1 cellular context compared by ENCODE assay signal in the genomic region with DNA sequence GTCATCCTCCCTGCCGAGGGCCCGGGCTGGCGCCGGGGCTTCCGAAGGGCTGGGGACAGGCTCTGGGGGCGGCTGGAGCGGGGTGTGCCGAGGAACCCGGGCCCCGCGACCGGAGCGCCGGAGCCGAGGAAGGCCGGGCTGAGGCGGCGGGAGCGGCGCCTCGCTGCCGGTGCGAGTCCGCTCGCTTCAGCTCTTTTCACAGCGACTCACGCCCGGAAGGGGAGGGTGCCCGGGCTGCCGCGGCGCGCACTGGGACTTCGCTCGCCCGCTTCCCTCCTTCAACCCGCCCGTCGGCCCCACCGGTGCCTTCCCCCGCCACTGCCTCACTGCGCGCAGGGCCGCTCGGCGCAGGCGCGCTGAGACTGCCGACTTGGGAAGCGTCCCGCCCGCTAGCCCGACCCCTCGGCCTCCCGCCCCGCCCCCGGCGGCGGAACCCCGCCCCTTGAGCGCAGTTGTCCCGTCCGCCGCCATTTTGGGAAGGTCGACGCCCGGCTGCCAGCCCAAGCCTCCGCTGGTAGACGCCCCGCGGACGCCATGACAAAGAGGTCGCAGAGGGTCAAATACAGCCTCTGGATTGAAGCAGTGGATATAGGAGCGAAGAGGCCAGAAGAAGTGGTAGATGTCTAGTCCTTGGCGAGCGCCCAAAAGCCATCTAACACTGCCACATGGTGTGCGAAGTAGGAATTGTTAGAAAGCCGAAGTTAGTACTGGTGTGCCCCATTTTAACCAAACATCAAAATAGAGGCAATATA.
TF ChIP-seq lines count a peak whose summit lies in the region.

A gene with protein sequence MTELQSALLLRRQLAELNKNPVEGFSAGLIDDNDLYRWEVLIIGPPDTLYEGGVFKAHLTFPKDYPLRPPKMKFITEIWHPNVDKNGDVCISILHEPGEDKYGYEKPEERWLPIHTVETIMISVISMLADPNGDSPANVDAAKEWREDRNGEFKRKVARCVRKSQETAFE (minus strand): TSS at position 364 of the 752 bp plus-strand sequence. CDS start 359 bp downstream, at position 5.

TF ChIP-seq in HepG2, 621 proteins besides CTCF, POLR2A, EP300 and RAD21 (continued from another document and continues in another):
- peak; percentile 72 for TF ChIP-seq DRAP1 (CRISPR knock-in tag; IDR thresholded peaks at IDR 0.05)
- TF ChIP-seq ATRX (CRISPR knock-in tag; IDR thresholded peaks at IDR 0.05; ENCODE audit: borderline replicate concordance): no peak
- TF ChIP-seq ZC3H13 (CRISPR knock-in tag; IDR thresholded peaks at IDR 0.05): peak; percentile 70
- peak; percentile 65; the same call in 1 of the 2 replicates for TF ChIP-seq MIER3 (CRISPR knock-in tag; IDR thresholded peaks at IDR 0.05; ENCODE audit: borderline replicate concordance)
- no peak for TF ChIP-seq ZSCAN9 (CRISPR knock-in tag; IDR thresholded peaks at IDR 0.05; ENCODE audit: borderline replicate concordance)
- TF ChIP-seq SP5 (CRISPR knock-in tag; IDR thresholded peaks at IDR 0.05; ENCODE audit: borderline replicate concordance, low read depth): peak; percentile 70; the same call in 1 of the 2 replicates
- TF ChIP-seq ZNF891 (CRISPR knock-in tag; IDR thresholded peaks at IDR 0.05): no peak
- TF ChIP-seq ARID2 (CRISPR knock-in tag; IDR thresholded peaks at IDR 0.05; ENCODE audit: borderline replicate concordance): no peak
- TF ChIP-seq BATF2 (CRISPR knock-in tag; IDR thresholded peaks at IDR 0.05): no peak
- TF ChIP-seq TAF1 (CRISPR knock-in tag; IDR thresholded peaks at IDR 0.05): peak; percentile 84
- no peak for TF ChIP-seq ZC3H4 (CRISPR knock-in tag; IDR thresholded peaks at IDR 0.05; ENCODE audit: borderline replicate concordance)
- peak; percentile 73 for TF ChIP-seq HCFC1 (IDR thresholded peaks at IDR 0.05; ENCODE audit: low read depth, low read length)
- TF ChIP-seq TOE1 (CRISPR knock-in tag; IDR thresholded peaks at IDR 0.05): no peak
- TF ChIP-seq ZNF674 (CRISPR knock-in tag; IDR thresholded peaks at IDR 0.05; ENCODE audit: low read depth): no peak
- TF ChIP-seq, protein P1, sequence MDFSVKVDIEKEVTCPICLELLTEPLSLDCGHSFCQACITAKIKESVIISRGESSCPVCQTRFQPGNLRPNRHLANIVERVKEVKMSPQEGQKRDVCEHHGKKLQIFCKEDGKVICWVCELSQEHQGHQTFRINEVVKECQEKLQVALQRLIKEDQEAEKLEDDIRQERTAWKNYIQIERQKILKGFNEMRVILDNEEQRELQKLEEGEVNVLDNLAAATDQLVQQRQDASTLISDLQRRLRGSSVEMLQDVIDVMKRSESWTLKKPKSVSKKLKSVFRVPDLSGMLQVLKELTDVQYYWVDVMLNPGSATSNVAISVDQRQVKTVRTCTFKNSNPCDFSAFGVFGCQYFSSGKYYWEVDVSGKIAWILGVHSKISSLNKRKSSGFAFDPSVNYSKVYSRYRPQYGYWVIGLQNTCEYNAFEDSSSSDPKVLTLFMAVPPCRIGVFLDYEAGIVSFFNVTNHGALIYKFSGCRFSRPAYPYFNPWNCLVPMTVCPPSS (IDR thresholded peaks at IDR 0.05): no peak
- TF ChIP-seq, protein P2, sequence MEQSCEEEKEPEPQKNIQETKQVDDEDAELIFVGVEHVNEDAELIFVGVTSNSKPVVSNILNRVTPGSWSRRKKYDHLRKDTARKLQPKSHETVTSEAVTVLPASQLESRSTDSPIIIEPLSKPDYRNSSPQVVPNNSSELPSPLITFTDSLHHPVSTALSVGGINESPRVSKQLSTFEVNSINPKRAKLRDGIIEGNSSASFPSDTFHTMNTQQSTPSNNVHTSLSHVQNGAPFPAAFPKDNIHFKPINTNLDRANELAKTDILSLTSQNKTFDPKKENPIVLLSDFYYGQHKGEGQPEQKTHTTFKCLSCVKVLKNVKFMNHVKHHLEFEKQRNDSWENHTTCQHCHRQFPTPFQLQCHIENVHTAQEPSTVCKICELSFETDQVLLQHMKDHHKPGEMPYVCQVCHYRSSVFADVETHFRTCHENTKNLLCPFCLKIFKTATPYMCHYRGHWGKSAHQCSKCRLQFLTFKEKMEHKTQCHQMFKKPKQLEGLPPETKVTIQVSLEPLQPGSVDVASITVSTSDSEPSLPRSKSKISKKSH (CRISPR knock-in tag; IDR thresholded peaks at IDR 0.05; ENCODE audit: borderline replicate concordance): peak; percentile 23; the same call in 1 of the 2 replicates
- TF ChIP-seq ZBTB7B (CRISPR knock-in tag; IDR thresholded peaks at IDR 0.05): peak; percentile 58; the same call in 1 of the 2 replicates
- no peak for TF ChIP-seq BHLHE40 (IDR thresholded peaks at IDR 0.05; ENCODE audit: low read length)
- TF ChIP-seq AKAP8 (CRISPR knock-in tag; IDR thresholded peaks at IDR 0.05): peak; percentile 81; the same call in 1 of the 2 replicates
- TF ChIP-seq NONO (IDR thresholded peaks at IDR 0.05): no peak
- peak; percentile 48; the same call in 1 of the 2 replicates for TF ChIP-seq NONO (CRISPR knock-in tag; conservative IDR thresholded peaks at IDR 0.05)
- no peak for TF ChIP-seq ZNF883 (CRISPR knock-in tag; IDR thresholded peaks at IDR 0.05; ENCODE audit: not compliant biosample characterization)
- no peak for TF ChIP-seq IRX3 (CRISPR knock-in tag; IDR thresholded peaks at IDR 0.05; ENCODE audit: borderline replicate concordance, low read depth)
- TF ChIP-seq KAT8 (CRISPR knock-in tag; IDR thresholded peaks at IDR 0.05): peak; percentile 75
- no peak; the same call in 1 of the 2 replicates for TF ChIP-seq KLF6 (CRISPR knock-in tag; IDR thresholded peaks at IDR 0.05)
- 0 out of 2 replicates have a peak, but pooled peaks have one; percentile 48 for TF ChIP-seq ZNF749 (CRISPR knock-in tag; IDR thresholded peaks at IDR 0.05; ENCODE audit: borderline replicate concordance)
- no peak for TF ChIP-seq HDAC2 (CRISPR knock-in tag; IDR thresholded peaks at IDR 0.05)
- no peak for TF ChIP-seq ATF7 (IDR thresholded peaks at IDR 0.05)
- TF ChIP-seq ATF7 (CRISPR knock-in tag; IDR thresholded peaks at IDR 0.05): no peak
- no peak for TF ChIP-seq CENPT (CRISPR knock-in tag; IDR thresholded peaks at IDR 0.05; ENCODE audit: low read depth)
- TF ChIP-seq ZNF556 (CRISPR knock-in tag; IDR thresholded peaks at IDR 0.05; ENCODE audit: borderline replicate concordance): peak; percentile 58; the same call in 1 of the 2 replicates
- TF ChIP-seq ZNF567 (CRISPR knock-in tag; IDR thresholded peaks at IDR 0.05; ENCODE audit: borderline replicate concordance): no peak; the same call in 1 of the 2 replicates
- 0 out of 2 replicates have a peak, but pooled peaks have one; percentile 18 for TF ChIP-seq ZNF12 (CRISPR knock-in tag; IDR thresholded peaks at IDR 0.05)
- TF ChIP-seq ZNF549 (CRISPR knock-in tag; IDR thresholded peaks at IDR 0.05): no peak
- 0 out of 2 replicates have a peak, but pooled peaks have one; percentile 22 for TF ChIP-seq CC2D1A (CRISPR knock-in tag; IDR thresholded peaks at IDR 0.05)
- TF ChIP-seq ELF1 (CRISPR knock-in tag; IDR thresholded peaks at IDR 0.05): peak; percentile 36
- no peak for TF ChIP-seq ZNF792 (CRISPR knock-in tag; IDR thresholded peaks at IDR 0.05)
- TF ChIP-seq FOSL1 (CRISPR knock-in tag; IDR thresholded peaks at IDR 0.05; ENCODE audit: borderline replicate concordance): no peak
- TF ChIP-seq ZNF652 (CRISPR knock-in tag; IDR thresholded peaks at IDR 0.05; ENCODE audit: borderline replicate concordance, low read depth): no peak
- peak; percentile 57 for TF ChIP-seq PHF21A (CRISPR knock-in tag; IDR thresholded peaks at IDR 0.05)
- no peak for TF ChIP-seq MED8 (CRISPR knock-in tag; IDR thresholded peaks at IDR 0.05; ENCODE audit: insufficient replicate concordance)
- peak; percentile 59; the same call in 1 of the 2 replicates for TF ChIP-seq SMC3 (IDR thresholded peaks at IDR 0.05; ENCODE audit: low read length)
- TF ChIP-seq XBP1 (CRISPR knock-in tag; IDR thresholded peaks at IDR 0.05): no peak
- TF ChIP-seq, protein P3, sequence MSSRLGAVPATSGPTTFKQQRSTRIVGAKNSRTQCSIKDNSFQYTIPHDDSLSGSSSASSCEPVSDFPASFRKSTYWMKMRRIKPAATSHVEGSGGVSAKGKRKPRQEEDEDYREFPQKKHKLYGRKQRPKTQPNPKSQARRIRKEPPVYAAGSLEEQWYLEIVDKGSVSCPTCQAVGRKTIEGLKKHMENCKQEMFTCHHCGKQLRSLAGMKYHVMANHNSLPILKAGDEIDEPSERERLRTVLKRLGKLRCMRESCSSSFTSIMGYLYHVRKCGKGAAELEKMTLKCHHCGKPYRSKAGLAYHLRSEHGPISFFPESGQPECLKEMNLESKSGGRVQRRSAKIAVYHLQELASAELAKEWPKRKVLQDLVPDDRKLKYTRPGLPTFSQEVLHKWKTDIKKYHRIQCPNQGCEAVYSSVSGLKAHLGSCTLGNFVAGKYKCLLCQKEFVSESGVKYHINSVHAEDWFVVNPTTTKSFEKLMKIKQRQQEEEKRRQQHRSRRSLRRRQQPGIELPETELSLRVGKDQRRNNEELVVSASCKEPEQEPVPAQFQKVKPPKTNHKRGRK (CRISPR knock-in tag; IDR thresholded peaks at IDR 0.05): no peak
- no peak for TF ChIP-seq ATAD3A (CRISPR knock-in tag; IDR thresholded peaks at IDR 0.05)
- no peak for TF ChIP-seq GFI1 (CRISPR knock-in tag; IDR thresholded peaks at IDR 0.05; ENCODE audit: borderline replicate concordance)
- TF ChIP-seq ZNF547 (CRISPR knock-in tag; IDR thresholded peaks at IDR 0.05): no peak
- TF ChIP-seq, protein P4, sequence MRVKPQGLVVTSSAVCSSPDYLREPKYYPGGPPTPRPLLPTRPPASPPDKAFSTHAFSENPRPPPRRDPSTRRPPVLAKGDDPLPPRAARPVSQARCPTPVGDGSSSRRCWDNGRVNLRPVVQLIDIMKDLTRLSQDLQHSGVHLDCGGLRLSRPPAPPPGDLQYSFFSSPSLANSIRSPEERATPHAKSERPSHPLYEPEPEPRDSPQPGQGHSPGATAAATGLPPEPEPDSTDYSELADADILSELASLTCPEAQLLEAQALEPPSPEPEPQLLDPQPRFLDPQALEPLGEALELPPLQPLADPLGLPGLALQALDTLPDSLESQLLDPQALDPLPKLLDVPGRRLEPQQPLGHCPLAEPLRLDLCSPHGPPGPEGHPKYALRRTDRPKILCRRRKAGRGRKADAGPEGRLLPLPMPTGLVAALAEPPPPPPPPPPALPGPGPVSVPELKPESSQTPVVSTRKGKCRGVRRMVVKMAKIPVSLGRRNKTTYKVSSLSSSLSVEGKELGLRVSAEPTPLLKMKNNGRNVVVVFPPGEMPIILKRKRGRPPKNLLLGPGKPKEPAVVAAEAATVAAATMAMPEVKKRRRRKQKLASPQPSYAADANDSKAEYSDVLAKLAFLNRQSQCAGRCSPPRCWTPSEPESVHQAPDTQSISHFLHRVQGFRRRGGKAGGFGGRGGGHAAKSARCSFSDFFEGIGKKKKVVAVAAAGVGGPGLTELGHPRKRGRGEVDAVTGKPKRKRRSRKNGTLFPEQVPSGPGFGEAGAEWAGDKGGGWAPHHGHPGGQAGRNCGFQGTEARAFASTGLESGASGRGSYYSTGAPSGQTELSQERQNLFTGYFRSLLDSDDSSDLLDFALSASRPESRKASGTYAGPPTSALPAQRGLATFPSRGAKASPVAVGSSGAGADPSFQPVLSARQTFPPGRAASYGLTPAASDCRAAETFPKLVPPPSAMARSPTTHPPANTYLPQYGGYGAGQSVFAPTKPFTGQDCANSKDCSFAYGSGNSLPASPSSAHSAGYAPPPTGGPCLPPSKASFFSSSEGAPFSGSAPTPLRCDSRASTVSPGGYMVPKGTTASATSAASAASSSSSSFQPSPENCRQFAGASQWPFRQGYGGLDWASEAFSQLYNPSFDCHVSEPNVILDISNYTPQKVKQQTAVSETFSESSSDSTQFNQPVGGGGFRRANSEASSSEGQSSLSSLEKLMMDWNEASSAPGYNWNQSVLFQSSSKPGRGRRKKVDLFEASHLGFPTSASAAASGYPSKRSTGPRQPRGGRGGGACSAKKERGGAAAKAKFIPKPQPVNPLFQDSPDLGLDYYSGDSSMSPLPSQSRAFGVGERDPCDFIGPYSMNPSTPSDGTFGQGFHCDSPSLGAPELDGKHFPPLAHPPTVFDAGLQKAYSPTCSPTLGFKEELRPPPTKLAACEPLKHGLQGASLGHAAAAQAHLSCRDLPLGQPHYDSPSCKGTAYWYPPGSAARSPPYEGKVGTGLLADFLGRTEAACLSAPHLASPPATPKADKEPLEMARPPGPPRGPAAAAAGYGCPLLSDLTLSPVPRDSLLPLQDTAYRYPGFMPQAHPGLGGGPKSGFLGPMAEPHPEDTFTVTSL (CRISPR knock-in tag; IDR thresholded peaks at IDR 0.05; ENCODE audit: borderline replicate concordance): 0 out of 2 replicates have a peak, but pooled peaks have one; percentile 13
- TF ChIP-seq, protein P5, sequence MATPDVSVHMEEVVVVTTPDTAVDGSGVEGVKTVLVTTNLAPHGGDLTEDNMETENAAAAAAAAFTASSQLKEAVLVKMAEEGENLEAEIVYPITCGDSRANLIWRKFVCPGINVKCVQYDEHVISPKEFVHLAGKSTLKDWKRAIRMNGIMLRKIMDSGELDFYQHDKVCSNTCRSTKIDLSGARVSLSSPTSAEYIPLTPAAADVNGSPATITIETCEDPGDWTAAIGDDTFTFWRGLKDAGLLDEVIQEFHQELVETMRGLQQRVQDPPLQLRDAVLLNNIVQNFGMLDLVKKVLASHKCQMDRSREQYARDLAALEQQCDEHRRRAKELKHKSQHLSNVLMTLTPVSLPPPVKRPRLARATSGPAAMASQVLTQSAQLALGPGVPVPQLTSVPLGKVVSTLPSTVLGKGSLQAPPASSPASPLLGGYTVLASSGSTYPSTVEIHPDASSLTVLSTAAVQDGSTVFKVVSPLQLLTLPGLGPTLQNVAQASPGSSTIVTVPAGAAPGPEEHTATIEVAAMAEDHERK (CRISPR knock-in tag; IDR thresholded peaks at IDR 0.05; ENCODE audit: low read depth): peak; percentile 57; the same call in 1 of the 2 replicates
- TF ChIP-seq, protein P6, sequence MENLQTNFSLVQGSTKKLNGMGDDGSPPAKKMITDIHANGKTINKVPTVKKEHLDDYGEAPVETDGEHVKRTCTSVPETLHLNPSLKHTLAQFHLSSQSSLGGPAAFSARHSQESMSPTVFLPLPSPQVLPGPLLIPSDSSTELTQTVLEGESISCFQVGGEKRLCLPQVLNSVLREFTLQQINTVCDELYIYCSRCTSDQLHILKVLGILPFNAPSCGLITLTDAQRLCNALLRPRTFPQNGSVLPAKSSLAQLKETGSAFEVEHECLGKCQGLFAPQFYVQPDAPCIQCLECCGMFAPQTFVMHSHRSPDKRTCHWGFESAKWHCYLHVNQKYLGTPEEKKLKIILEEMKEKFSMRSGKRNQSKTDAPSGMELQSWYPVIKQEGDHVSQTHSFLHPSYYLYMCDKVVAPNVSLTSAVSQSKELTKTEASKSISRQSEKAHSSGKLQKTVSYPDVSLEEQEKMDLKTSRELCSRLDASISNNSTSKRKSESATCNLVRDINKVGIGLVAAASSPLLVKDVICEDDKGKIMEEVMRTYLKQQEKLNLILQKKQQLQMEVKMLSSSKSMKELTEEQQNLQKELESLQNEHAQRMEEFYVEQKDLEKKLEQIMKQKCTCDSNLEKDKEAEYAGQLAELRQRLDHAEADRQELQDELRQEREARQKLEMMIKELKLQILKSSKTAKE (CRISPR knock-in tag; IDR thresholded peaks at IDR 0.05; ENCODE audit: borderline replicate concordance): no peak
